2 cellular contexts compared by ENCODE assay signal in the genomic region with DNA sequence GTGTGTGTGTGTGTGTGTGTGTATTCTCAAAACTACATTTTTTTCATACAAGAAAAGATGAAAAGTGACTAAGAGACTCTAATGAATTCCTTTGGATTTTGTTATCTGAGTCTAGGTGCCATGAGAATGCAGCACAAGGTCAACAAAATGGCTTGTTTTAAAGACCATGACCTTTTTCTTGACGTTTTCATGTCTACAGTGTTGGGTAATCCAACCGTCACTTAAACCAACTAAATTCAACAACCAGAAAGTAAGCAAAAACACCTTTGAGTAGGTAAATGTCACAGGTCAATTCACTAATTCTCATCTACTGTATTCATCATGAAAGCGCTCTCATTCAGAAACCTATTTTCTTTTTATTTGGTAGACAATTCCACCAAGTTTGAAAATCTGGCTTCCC.
TF ChIP-seq lines count a peak whose summit lies in the region.

No MANE protein-coding gene starts in this region.

TF ChIP-seq in GM23338, 12 proteins besides CTCF, POLR2A, EP300 and RAD21 (continues in another document):
- TF ChIP-seq, protein P1, sequence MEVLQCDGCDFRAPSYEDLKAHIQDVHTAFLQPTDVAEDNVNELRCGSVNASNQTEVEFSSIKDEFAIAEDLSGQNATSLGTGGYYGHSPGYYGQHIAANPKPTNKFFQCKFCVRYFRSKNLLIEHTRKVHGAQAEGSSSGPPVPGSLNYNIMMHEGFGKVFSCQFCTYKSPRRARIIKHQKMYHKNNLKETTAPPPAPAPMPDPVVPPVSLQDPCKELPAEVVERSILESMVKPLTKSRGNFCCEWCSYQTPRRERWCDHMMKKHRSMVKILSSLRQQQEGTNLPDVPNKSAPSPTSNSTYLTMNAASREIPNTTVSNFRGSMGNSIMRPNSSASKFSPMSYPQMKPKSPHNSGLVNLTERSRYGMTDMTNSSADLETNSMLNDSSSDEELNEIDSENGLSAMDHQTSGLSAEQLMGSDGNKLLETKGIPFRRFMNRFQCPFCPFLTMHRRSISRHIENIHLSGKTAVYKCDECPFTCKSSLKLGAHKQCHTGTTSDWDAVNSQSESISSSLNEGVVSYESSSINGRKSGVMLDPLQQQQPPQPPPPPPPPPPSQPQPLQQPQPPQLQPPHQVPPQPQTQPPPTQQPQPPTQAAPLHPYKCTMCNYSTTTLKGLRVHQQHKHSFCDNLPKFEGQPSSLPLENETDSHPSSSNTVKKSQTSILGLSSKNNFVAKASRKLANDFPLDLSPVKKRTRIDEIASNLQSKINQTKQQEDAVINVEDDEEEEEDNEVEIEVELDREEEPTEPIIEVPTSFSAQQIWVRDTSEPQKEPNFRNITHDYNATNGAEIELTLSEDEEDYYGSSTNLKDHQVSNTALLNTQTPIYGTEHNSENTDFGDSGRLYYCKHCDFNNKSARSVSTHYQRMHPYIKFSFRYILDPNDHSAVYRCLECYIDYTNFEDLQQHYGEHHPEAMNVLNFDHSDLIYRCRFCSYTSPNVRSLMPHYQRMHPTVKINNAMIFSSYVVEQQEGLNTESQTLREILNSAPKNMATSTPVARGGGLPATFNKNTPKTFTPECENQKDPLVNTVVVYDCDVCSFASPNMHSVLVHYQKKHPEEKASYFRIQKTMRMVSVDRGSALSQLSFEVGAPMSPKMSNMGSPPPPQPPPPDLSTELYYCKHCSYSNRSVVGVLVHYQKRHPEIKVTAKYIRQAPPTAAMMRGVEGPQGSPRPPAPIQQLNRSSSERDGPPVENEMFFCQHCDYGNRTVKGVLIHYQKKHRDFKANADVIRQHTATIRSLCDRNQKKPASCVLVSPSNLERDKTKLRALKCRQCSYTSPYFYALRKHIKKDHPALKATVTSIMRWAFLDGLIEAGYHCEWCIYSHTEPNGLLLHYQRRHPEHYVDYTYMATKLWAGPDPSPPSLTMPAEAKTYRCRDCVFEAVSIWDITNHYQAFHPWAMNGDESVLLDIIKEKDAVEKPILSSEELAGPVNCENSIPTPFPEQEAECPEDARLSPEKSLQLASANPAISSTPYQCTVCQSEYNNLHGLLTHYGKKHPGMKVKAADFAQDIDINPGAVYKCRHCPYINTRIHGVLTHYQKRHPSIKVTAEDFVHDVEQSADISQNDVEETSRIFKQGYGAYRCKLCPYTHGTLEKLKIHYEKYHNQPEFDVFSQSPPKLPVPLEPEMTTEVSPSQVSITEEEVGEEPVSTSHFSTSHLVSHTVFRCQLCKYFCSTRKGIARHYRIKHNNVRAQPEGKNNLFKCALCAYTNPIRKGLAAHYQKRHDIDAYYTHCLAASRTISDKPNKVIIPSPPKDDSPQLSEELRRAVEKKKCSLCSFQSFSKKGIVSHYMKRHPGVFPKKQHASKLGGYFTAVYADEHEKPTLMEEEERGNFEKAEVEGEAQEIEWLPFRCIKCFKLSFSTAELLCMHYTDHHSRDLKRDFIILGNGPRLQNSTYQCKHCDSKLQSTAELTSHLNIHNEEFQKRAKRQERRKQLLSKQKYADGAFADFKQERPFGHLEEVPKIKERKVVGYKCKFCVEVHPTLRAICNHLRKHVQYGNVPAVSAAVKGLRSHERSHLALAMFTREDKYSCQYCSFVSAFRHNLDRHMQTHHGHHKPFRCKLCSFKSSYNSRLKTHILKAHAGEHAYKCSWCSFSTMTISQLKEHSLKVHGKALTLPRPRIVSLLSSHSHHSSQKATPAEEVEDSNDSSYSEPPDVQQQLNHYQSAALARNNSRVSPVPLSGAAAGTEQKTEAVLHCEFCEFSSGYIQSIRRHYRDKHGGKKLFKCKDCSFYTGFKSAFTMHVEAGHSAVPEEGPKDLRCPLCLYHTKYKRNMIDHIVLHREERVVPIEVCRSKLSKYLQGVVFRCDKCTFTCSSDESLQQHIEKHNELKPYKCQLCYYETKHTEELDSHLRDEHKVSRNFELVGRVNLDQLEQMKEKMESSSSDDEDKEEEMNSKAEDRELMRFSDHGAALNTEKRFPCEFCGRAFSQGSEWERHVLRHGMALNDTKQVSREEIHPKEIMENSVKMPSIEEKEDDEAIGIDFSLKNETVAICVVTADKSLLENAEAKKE (CRISPR knock-in tag; IDR thresholded peaks at IDR 0.05): no peak
- TF ChIP-seq, protein P2, sequence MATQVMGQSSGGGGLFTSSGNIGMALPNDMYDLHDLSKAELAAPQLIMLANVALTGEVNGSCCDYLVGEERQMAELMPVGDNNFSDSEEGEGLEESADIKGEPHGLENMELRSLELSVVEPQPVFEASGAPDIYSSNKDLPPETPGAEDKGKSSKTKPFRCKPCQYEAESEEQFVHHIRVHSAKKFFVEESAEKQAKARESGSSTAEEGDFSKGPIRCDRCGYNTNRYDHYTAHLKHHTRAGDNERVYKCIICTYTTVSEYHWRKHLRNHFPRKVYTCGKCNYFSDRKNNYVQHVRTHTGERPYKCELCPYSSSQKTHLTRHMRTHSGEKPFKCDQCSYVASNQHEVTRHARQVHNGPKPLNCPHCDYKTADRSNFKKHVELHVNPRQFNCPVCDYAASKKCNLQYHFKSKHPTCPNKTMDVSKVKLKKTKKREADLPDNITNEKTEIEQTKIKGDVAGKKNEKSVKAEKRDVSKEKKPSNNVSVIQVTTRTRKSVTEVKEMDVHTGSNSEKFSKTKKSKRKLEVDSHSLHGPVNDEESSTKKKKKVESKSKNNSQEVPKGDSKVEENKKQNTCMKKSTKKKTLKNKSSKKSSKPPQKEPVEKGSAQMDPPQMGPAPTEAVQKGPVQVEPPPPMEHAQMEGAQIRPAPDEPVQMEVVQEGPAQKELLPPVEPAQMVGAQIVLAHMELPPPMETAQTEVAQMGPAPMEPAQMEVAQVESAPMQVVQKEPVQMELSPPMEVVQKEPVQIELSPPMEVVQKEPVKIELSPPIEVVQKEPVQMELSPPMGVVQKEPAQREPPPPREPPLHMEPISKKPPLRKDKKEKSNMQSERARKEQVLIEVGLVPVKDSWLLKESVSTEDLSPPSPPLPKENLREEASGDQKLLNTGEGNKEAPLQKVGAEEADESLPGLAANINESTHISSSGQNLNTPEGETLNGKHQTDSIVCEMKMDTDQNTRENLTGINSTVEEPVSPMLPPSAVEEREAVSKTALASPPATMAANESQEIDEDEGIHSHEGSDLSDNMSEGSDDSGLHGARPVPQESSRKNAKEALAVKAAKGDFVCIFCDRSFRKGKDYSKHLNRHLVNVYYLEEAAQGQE (IDR thresholded peaks at IDR 0.05; ENCODE audit: unreplicated experiment): no peak
- TF ChIP-seq POLR2AphosphoS5 (IDR thresholded peaks at IDR 0.05; ENCODE audit: low read depth): no peak
- TF ChIP-seq NANOG (IDR thresholded peaks at IDR 0.05; ENCODE audit: borderline replicate concordance): no peak
- no peak for TF ChIP-seq ZNF114 (CRISPR knock-in tag; IDR thresholded peaks at IDR 0.05)
- TF ChIP-seq STAT1 (IDR thresholded peaks at IDR 0.05; ENCODE audit: unreplicated experiment): no peak
- TF ChIP-seq EZH2phosphoT487 (IDR thresholded peaks at IDR 0.05; ENCODE audit: unreplicated experiment): no peak
- TF ChIP-seq JUNB (IDR thresholded peaks at IDR 0.05; ENCODE audit: unreplicated experiment): no peak
- no peak for TF ChIP-seq EZH2 (IDR thresholded peaks at IDR 0.05; ENCODE audit: low read depth, unreplicated experiment)
- no peak for TF ChIP-seq CREB1 (CRISPR knock-in tag; IDR thresholded peaks at IDR 0.05; ENCODE audit: low read depth)
- no peak for TF ChIP-seq ZNF331 (CRISPR knock-in tag; IDR thresholded peaks at IDR 0.05; ENCODE audit: low read depth)

TF ChIP-seq in HepG2, 621 proteins besides CTCF, POLR2A, EP300 and RAD21 (continues in another document):
- TF ChIP-seq CHCHD3 (CRISPR knock-in tag; IDR thresholded peaks at IDR 0.05) (no peak), FOXA1 (IDR thresholded peaks at IDR 0.05) (no peak), FOXA1 (CRISPR knock-in tag; IDR thresholded peaks at IDR 0.05) (0 out of 2 replicates have a peak, but pooled peaks have one; percentile 14), ZMAT3 (CRISPR knock-in tag; conservative IDR thresholded peaks at IDR 0.05) (no peak), ISL2 (CRISPR knock-in tag; IDR thresholded peaks at IDR 0.05) (peak; percentile 25; the same call in 1 of the 2 replicates), BCL6 (CRISPR knock-in tag; IDR thresholded peaks at IDR 0.05) (peak; percentile 57; the same call in 1 of the 2 replicates), CEBPG (CRISPR knock-in tag; IDR thresholded peaks at IDR 0.05) (peak; percentile 68), TEAD2 (CRISPR knock-in tag; IDR thresholded peaks at IDR 0.05) (no peak), ZBTB3 (CRISPR knock-in tag; IDR thresholded peaks at IDR 0.05; ENCODE audit: borderline replicate concordance, low read depth) (no peak), SOX13 (IDR thresholded peaks at IDR 0.05) (no peak), SOX13 (CRISPR knock-in tag; conservative IDR thresholded peaks at IDR 0.05 in 1 of 2, IDR thresholded peaks at IDR 0.05 in 1 of 2) (peak in 1 of 2 experiments; percentile 64; a peak in 1 of 4 replicates), RXRB (CRISPR knock-in tag; IDR thresholded peaks at IDR 0.05; ENCODE audit: borderline replicate concordance) (peak; percentile 12; the same call in 1 of the 2 replicates), RARA (CRISPR knock-in tag; IDR thresholded peaks at IDR 0.05) (peak; percentile 82), SOX6 (IDR thresholded peaks at IDR 0.05) (no peak), SOX6 (CRISPR knock-in tag; IDR thresholded peaks at IDR 0.05) (peak; percentile 33; the same call in 1 of the 2 replicates), ZC3H4 (CRISPR knock-in tag; IDR thresholded peaks at IDR 0.05; ENCODE audit: borderline replicate concordance) (no peak), ZNF891 (CRISPR knock-in tag; IDR thresholded peaks at IDR 0.05) (no peak), ZNF878 (CRISPR knock-in tag; IDR thresholded peaks at IDR 0.05) (0 out of 2 replicates have a peak, but pooled peaks have one; percentile 22), CREM (IDR thresholded peaks at IDR 0.05) (peak; percentile 41; the same call in 1 of the 2 replicates), CREM (CRISPR knock-in tag; IDR thresholded peaks at IDR 0.05) (no peak), SAP130 (CRISPR knock-in tag; IDR thresholded peaks at IDR 0.05; ENCODE audit: low read depth) (peak; percentile 58; the same call in 1 of the 2 replicates), ZNF772 (CRISPR knock-in tag; IDR thresholded peaks at IDR 0.05) (no peak), PPARG (CRISPR knock-in tag; conservative IDR thresholded peaks at IDR 0.05) (no peak), ZBTB7A (CRISPR knock-in tag; IDR thresholded peaks at IDR 0.05) (no peak), ARNT2 (CRISPR knock-in tag; IDR thresholded peaks at IDR 0.05; ENCODE audit: low read depth) (no peak), ZNF652 (CRISPR knock-in tag; IDR thresholded peaks at IDR 0.05; ENCODE audit: borderline replicate concordance, low read depth) (no peak), ATF1 (CRISPR knock-in tag; IDR thresholded peaks at IDR 0.05) (0 out of 2 replicates have a peak, but pooled peaks have one; percentile 27), NR2C2 (CRISPR knock-in tag; IDR thresholded peaks at IDR 0.05; ENCODE audit: borderline replicate concordance) (peak; percentile 29; the same call in 1 of the 2 replicates), THAP11 (CRISPR knock-in tag; IDR thresholded peaks at IDR 0.05) (0 out of 2 replicates have a peak, but pooled peaks have one; percentile 11), HDAC2 (CRISPR knock-in tag; IDR thresholded peaks at IDR 0.05) (peak; percentile 33; the same call in 1 of the 2 replicates), FOXA3 (CRISPR knock-in tag; IDR thresholded peaks at IDR 0.05) (peak; percentile 27; the same call in 1 of the 2 replicates), SIX1 (CRISPR knock-in tag; IDR thresholded peaks at IDR 0.05; ENCODE audit: borderline replicate concordance) (0 out of 2 replicates have a peak, but pooled peaks have one; percentile 12), NCOA2 (CRISPR knock-in tag; IDR thresholded peaks at IDR 0.05) (peak; percentile 49; the same call in 1 of the 2 replicates), RBFOX2 (IDR thresholded peaks at IDR 0.05; ENCODE audit: low read depth, low read length) (0 out of 2 replicates have a peak, but pooled peaks have one; percentile 20), NR2F2 (IDR thresholded peaks at IDR 0.05; ENCODE audit: borderline replicate concordance, low read depth) (peak; percentile 61; the same call in 1 of the 2 replicates), NR2F6 (IDR thresholded peaks at IDR 0.05) (peak; percentile 83), NR2F6 (CRISPR knock-in tag; IDR thresholded peaks at IDR 0.05) (peak; percentile 59), MTF2 (CRISPR knock-in tag; IDR thresholded peaks at IDR 0.05; ENCODE audit: borderline replicate concordance) (no peak), JUND (CRISPR knock-in tag; IDR thresholded peaks at IDR 0.05) (no peak), HNF4A (CRISPR knock-in tag; IDR thresholded peaks at IDR 0.05) (peak; percentile 36; the same call in 1 of the 2 replicates), CCDC6 (CRISPR knock-in tag; IDR thresholded peaks at IDR 0.05) (no peak)
- TF ChIP-seq, protein P3, sequence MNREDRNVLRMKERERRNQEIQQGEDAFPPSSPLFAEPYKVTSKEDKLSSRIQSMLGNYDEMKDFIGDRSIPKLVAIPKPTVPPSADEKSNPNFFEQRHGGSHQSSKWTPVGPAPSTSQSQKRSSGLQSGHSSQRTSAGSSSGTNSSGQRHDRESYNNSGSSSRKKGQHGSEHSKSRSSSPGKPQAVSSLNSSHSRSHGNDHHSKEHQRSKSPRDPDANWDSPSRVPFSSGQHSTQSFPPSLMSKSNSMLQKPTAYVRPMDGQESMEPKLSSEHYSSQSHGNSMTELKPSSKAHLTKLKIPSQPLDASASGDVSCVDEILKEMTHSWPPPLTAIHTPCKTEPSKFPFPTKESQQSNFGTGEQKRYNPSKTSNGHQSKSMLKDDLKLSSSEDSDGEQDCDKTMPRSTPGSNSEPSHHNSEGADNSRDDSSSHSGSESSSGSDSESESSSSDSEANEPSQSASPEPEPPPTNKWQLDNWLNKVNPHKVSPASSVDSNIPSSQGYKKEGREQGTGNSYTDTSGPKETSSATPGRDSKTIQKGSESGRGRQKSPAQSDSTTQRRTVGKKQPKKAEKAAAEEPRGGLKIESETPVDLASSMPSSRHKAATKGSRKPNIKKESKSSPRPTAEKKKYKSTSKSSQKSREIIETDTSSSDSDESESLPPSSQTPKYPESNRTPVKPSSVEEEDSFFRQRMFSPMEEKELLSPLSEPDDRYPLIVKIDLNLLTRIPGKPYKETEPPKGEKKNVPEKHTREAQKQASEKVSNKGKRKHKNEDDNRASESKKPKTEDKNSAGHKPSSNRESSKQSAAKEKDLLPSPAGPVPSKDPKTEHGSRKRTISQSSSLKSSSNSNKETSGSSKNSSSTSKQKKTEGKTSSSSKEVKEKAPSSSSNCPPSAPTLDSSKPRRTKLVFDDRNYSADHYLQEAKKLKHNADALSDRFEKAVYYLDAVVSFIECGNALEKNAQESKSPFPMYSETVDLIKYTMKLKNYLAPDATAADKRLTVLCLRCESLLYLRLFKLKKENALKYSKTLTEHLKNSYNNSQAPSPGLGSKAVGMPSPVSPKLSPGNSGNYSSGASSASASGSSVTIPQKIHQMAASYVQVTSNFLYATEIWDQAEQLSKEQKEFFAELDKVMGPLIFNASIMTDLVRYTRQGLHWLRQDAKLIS (CRISPR knock-in tag; IDR thresholded peaks at IDR 0.05): no peak
- TF ChIP-seq, protein P4, sequence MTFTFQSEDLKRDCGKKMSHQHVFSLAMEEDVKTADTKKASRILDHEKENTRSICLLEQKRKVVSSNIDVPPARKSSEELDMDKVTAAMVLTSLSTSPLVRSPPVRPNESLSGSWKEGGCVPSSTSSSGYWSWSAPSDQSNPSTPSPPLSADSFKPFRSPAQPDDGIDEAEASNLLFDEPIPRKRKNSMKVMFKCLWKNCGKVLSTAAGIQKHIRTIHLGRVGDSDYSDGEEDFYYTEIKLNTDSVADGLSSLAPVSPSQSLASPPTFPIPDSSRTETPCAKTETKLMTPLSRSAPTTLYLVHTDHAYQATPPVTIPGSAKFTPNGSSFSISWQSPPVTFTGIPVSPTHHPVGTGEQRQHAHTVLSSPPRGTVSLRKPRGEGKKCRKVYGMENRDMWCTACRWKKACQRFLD (CRISPR knock-in tag; IDR thresholded peaks at IDR 0.05; ENCODE audit: borderline replicate concordance): no peak
